8 cellular contexts compared by ENCODE assay signal in genomic region chr3:147410518-147411234, GRCh38. TPM values are rescaled to one million over a fixed set of nuclear protein-coding genes. Genes with fewer than 3 reads are reported as not detected.
DNase-seq lines count a peak whose midpoint lies in the region; ATAC-seq, FAIRE-seq and TF ChIP-seq lines count a peak whose summit lies in the region.

No MANE protein-coding gene starts in this region.

- no peaks in the 10 kb centered on the region for H3K36me3 ChIP-seq in IMR-90 (ENCODE audit: control insufficient read depth, insufficient read depth, low read length)

- intact Hi-C loops in CD14-positive monocyte (cut with micrococcal nuclease), result no loop called here
- intact Hi-C loops in IMR-90 (cut with micrococcal nuclease), result no loop called here

- TF ChIP-seq POLR2A in IMR-90 (IDR thresholded peaks at IDR 0.05; ENCODE audit: low read depth, low read length) (no peak), GM12892 (IDR thresholded peaks at IDR 0.05; ENCODE audit: low read depth, low read length) (no peak)

- TF ChIP-seq CTCF in CD14-positive monocyte (IDR thresholded peaks at IDR 0.05), result no peak
- TF ChIP-seq CTCF in IMR-90 (conservative IDR thresholded peaks at IDR 0.05; ENCODE audit: low read depth, low read length), result no peak
- no peak for TF ChIP-seq CTCF in nephron (IDR thresholded peaks at IDR 0.05; ENCODE audit: unreplicated experiment in 3 of 3)

- no peak for DNase-seq in CD14-positive monocyte (ENCODE audit: low spot score)
- peak; percentile 39 for DNase-seq in IMR-90
- no peak for DNase-seq in COR-L47 (lab: John Stamatoyannopoulos, UW)
- no peak for DNase-seq in GM12892 (ENCODE audit: insufficient read length)
- DNase-seq in T-helper 9 cell, result no peak

- no peak overlapping the region for H3K14ac ChIP-seq in IMR-90 (replicated peaks; ENCODE audit: low read depth, low read length)

- H4K20me1 ChIP-seq in IMR-90 (ENCODE audit: insufficient read depth, low read length), result 0 out of 2 replicates have a peak, but pooled peaks cover 3% of the 10 kb centered on the region

- no peak overlapping the region for H2BK20ac ChIP-seq in IMR-90 (ENCODE audit: low read depth, low read length)

- no peak for FAIRE-seq in GM12892 (lab: Jason Lieb, UNC)

- H3K27ac ChIP-seq in IMR-90 (ENCODE audit: insufficient read depth, low read length) (no peak overlapping the region), cingulate gyrus (ENCODE audit: low read depth, low read length) (peak overlapping the region; percentile 55)

- no peak overlapping the region for H4K91ac ChIP-seq in IMR-90 (ENCODE audit: insufficient read depth, low read depth, low read length)

- H3K9me3 ChIP-seq in IMR-90 (ENCODE audit: control insufficient read depth, insufficient read depth, low read length), result peaks cover 22% of the 10 kb centered on the region

- H3K4ac ChIP-seq in IMR-90 (ENCODE audit: low read depth, low read length), result no peak overlapping the region

- H3K9me3 Mint-ChIP-seq in CD14-positive monocyte (peaks cover 22 to 83% (median 73%) of the 10 kb centered on the region in 7 donors), nephron (no peaks in the 10 kb centered on the region)

- H3K18ac ChIP-seq in IMR-90 (ENCODE audit: low read depth, low read length), result no peak overlapping the region

- H3K27me3 ChIP-seq in IMR-90 (ENCODE audit: control insufficient read depth, insufficient read depth, low read length), result peaks cover 94% of the 10 kb centered on the region

- H3K36me3 Mint-ChIP-seq in CD14-positive monocyte (peaks cover 17 to 41% of the 10 kb centered on the region in 2 donors), nephron (ENCODE audit: low read depth) (peaks cover 33% of the 10 kb centered on the region)

- peak overlapping the region; percentile 17; the same call in 1 of the 2 replicates for H3K4me3 ChIP-seq in IMR-90 (ENCODE audit: insufficient read depth, low read depth, low read length)

- H3K4me1 Mint-ChIP-seq in CD14-positive monocyte (peaks cover 27% of the 10 kb centered on the region), nephron (peaks cover 36% of the 10 kb centered on the region)

- dilution Hi-C loops in IMR-90 (cut with HindIII; ENCODE audit: low sequenced_read_pairs, unreplicated experiment), result no loop called here

- no TSS peak for BruUV-seq in IMR-90 (replicated peaks; lab: Mats Ljungman, UMichigan)

- peak overlapping the region; percentile 75 for H2AFZ ChIP-seq in IMR-90 (replicated peaks; ENCODE audit: low read length, poor library complexity)

- H3K23ac ChIP-seq in IMR-90 (ENCODE audit: low read depth, low read length), result no peak overlapping the region

- no peak overlapping the region for H3K9ac ChIP-seq in IMR-90 (ENCODE audit: low read depth, low read length)

- peak overlapping the region; percentile 75 to 94 for H3K4me3 Mint-ChIP-seq in CD14-positive monocyte
- H3K4me3 Mint-ChIP-seq in nephron, result peak overlapping the region; percentile 78 to 94 (median 87)

- H2BK5ac ChIP-seq in IMR-90 (ENCODE audit: low read depth, low read length, poor library complexity, severe bottlenecking), result no peak overlapping the region

- in situ Hi-C loops in IMR-90 (cut with MboI; ENCODE audit: low sequenced_read_pairs), result no loop called here

- H3K27ac Mint-ChIP-seq in CD14-positive monocyte, result no peak overlapping the region
- peak overlapping the region; percentile 89 to 94 (median 93) for H3K27ac Mint-ChIP-seq in nephron

- POLR2A ChIA-PET in IMR-90 (lab: Charles Lee; ENCODE audit: unreplicated experiment), result no interaction called here

- H3K27me3 Mint-ChIP-seq in CD14-positive monocyte (ENCODE audit: low read depth in 3 of 3) (peaks cover 93 to 98% (median 96%) of the 10 kb centered on the region in 3 donors), nephron (ENCODE audit: low read depth) (peaks cover 97% of the 10 kb centered on the region)

- H2BK15ac ChIP-seq in IMR-90 (ENCODE audit: low read depth, low read length), result no peak overlapping the region

- no peak overlapping the region for H4K5ac ChIP-seq in IMR-90 (ENCODE audit: low read depth, low read length)

- H4K8ac ChIP-seq in IMR-90 (ENCODE audit: low read depth in 2 of 2, low read length in 2 of 2), result no peak overlapping the region

- no peak overlapping the region for H2BK120ac ChIP-seq in IMR-90 (ENCODE audit: low read depth, low read length)

- CTCF ChIA-PET in IMR-90 (lab: Yijun Ruan, JAX), result interaction anchor here (1.1 kb wide), 1 partner anchor 8 kb away, joined by 4 read pairs; no protein-coding TSS in a partner anchor

- 0 out of 2 replicates have a peak, but pooled peaks cover 3% of the 10 kb centered on the region for H3K9me1 ChIP-seq in IMR-90 (ENCODE audit: insufficient read depth, low read length)

- no peaks in the 10 kb centered on the region for H3K4me1 ChIP-seq in IMR-90 (ENCODE audit: control insufficient read depth, insufficient read depth, low read length)

- H3K79me1 ChIP-seq in IMR-90 (ENCODE audit: low read depth in 1 of 2, low read length in 2 of 2), result no peaks in the 10 kb centered on the region

- TF ChIP-seq RAD21 in IMR-90 (IDR thresholded peaks at IDR 0.05; ENCODE audit: low read length), result no peak

- no peak overlapping the region for H2AK5ac ChIP-seq in IMR-90 (ENCODE audit: low read depth, low read length)

- H3K56ac ChIP-seq in IMR-90 (ENCODE audit: extremely low read depth, insufficient read depth, low read length), result no peak overlapping the region

- ATAC-seq in IMR-90 (ENCODE audit: low read depth) (no peak), HG02759 (IDR thresholded peaks at IDR 0.05; ENCODE audit: unreplicated experiment) (no peak)

- H3K4me2 ChIP-seq in IMR-90 (ENCODE audit: low read depth, low read length), result peak overlapping the region; percentile 80

- peak overlapping the region; percentile 2 for H2AK9ac ChIP-seq in IMR-90 (replicated peaks; ENCODE audit: low read depth, low read length, poor library complexity)

- 2% methylated on average over 37 of the region's 63 CpGs; no CpG with 5 or more reads in 1 of the 2 experiments for WGBS in IMR-90 (ENCODE audit: extremely low coverage in 2 of 2, insufficient read length in 1 of 2), 2 experiments

TF ChIP-seq in IMR-90, 13 proteins besides CTCF, POLR2A, EP300 and RAD21:
- TF ChIP-seq RCOR1 (IDR thresholded peaks at IDR 0.05; ENCODE audit: insufficient replicate concordance, low read length), result no peak
- TF ChIP-seq SMC3 (IDR thresholded peaks at IDR 0.05; ENCODE audit: low read depth, low read length), result no peak
- no peak for TF ChIP-seq CHD1 (IDR thresholded peaks at IDR 0.05; ENCODE audit: low read depth, low read length)
- TF ChIP-seq USF2 (IDR thresholded peaks at IDR 0.05; ENCODE audit: low read depth, low read length), result no peak
- no peak for TF ChIP-seq RFX5 (IDR thresholded peaks at IDR 0.05; ENCODE audit: low read depth, low read length)
- TF ChIP-seq BHLHE40 (IDR thresholded peaks at IDR 0.05; ENCODE audit: low read depth, low read length), result no peak
- no peak for TF ChIP-seq ELK1 (IDR thresholded peaks at IDR 0.05; ENCODE audit: borderline replicate concordance, low read depth, low read length)
- TF ChIP-seq MXI1 (IDR thresholded peaks at IDR 0.05; ENCODE audit: borderline replicate concordance, low read depth, low read length), result no peak
- TF ChIP-seq MAZ (IDR thresholded peaks at IDR 0.05; ENCODE audit: borderline replicate concordance, low read depth, low read length), result no peak
- TF ChIP-seq CEBPB (IDR thresholded peaks at IDR 0.05; ENCODE audit: low read depth, low read length), result no peak
- TF ChIP-seq NFE2L2 (IDR thresholded peaks at IDR 0.05; ENCODE audit: low read depth, low read length), result no peak
- TF ChIP-seq FOS (IDR thresholded peaks at IDR 0.05; ENCODE audit: low read depth, low read length), result no peak
- TF ChIP-seq MAFK (IDR thresholded peaks at IDR 0.05; ENCODE audit: low read depth, low read length), result no peak

RNA-seq across cellular contexts. Expression of gene ZIC1, which starts 1.5 kb away (rescaled TPM):
- polyA plus RNA-seq in CD14-positive monocyte (not detected), IMR-90 (2012; rRNA removed) (not detected in 2 replicates)
- total RNA-seq in IMR-90 (2012; rRNA removed), result not detected in 2 replicates
- 0.01 TPM in 1 of 2 replicates, not detected in the other for polyA plus RNA-seq in IMR-90 (2012; cell fraction: cytosol; rRNA removed)
- polyA plus RNA-seq in IMR-90 (2012; cell fraction: nucleus; rRNA removed; ENCODE audit: low replicate concordance), result 0.01 TPM in 1 of 2 replicates, not detected in the other
- not detected for polyA plus RNA-seq in GM12892 (2012; ENCODE audit: missing spikeins)

RNA-seq across cellular contexts. Expression of gene ZIC4, which starts 4.3 kb away (rescaled TPM):
- not detected for polyA plus RNA-seq in CD14-positive monocyte
- total RNA-seq in IMR-90 (2012; rRNA removed), result not detected in 2 replicates
- not detected in 2 replicates for polyA plus RNA-seq in IMR-90 (2012; rRNA removed)
- polyA plus RNA-seq in IMR-90 (2012; cell fraction: cytosol; rRNA removed), result not detected in 2 replicates
- polyA plus RNA-seq in IMR-90 (2012; cell fraction: nucleus; rRNA removed; ENCODE audit: low replicate concordance), result not detected in 2 replicates
- not detected for polyA plus RNA-seq in GM12892 (2012; ENCODE audit: missing spikeins)

Comparison
In these comparisons a context has a peak if more than half of its experiments do, and no peak if none do; other contexts are left out.
1. H3K27ac Mint-ChIP-seq: peak in nephron (3 of 3); none in CD14-positive monocyte (0 of 7).